In the genomic region with DNA sequence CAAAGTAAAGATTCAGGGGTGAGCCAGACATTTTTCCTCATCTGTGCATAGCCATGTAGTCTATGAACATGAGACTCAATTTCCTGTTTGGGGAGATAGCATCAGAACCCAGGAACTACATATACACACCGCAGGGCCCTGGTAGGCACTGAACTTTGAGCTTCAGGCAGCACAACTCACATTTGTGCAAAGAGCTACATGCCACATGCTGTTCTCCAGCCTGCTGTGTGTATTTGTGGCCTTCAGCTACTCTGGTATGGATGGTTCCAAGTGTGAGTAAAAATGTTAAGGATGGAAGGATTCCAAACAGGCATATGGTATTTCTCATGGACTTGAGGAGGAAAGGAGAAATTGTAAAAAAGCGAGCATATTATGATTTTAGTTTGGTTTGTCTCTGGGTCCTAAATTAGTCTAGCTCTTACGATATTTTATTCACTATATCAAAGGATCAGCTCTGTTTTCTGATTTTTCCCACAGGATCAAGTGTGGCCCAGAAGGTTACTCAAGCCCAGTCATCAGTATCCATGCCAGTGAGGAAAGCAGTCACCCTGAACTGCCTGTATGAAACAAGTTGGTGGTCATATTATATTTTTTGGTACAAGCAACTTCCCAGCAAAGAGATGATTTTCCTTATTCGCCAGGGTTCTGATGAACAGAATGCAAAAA, we compare ENCODE assay signal across 11 cellular contexts.
DNase-seq lines count a peak whose midpoint lies in the region; ATAC-seq and TF ChIP-seq lines count a peak whose summit lies in the region.
"Had no signal": no experiment of that assay in that cellular context is flagged by ENCODE, and none has a peak within 500 bp of the region (broad histone marks: within the 10 kb centered on the region; RNA-seq: fewer than 3 reads in every experiment).

No MANE protein-coding gene starts in this region.

- H3K4me3 Mint-ChIP-seq in activated T-cell treated with anti-CD3 and anti-CD28 coated beads, Interleukin-2, amount 50 U/mL, for 24 hours = peak overlapping the region; percentile 72
- peak overlapping the region; percentile 62 for H3K4me3 Mint-ChIP-seq in activated CD8-positive, alpha-beta T cell treated with anti-CD3 and anti-CD28 coated beads for 36 hours

- H3K27me3 Mint-ChIP-seq in activated T-cell treated with anti-CD3 and anti-CD28 coated beads, Interleukin-2, amount 50 U/mL, for 24 hours = no peaks in the 10 kb centered on the region
- H3K27me3 Mint-ChIP-seq in activated CD8-positive, alpha-beta T cell treated with anti-CD3 and anti-CD28 coated beads for 36 hours = no peaks in the 10 kb centered on the region

- no peak for DNase-seq in activated T-cell treated with anti-CD3 and anti-CD28 coated beads, Interleukin-2, amount 50 U/mL, for 24 hours
- DNase-seq in activated T-cell treated with anti-CD3 and anti-CD28 coated beads for 4 hours (no peak), left ventricle myocardium inferior (no peak), suprapubic skin (ENCODE audit: low spot score in 2 of 2) (no peak), prostate gland (ENCODE audit: low spot score) (no peak)
- peak; percentile 27 for DNase-seq in activated CD8-positive, alpha-beta T cell treated with anti-CD3 and anti-CD28 coated beads for 36 hours
- DNase-seq: ACHN; stimulated activated CD4-positive, alpha-beta T cell treated with anti-CD3 and anti-CD28 coated beads, Interleukin-15, amount 100 ng/mL, for 24 hours had no signal

- TF ChIP-seq POLR2A in suprapubic skin (IDR thresholded peaks at IDR 0.05) (no peak), prostate gland (IDR thresholded peaks at IDR 0.05) (no peak)

- no peak for TF ChIP-seq EP300 in suprapubic skin (IDR thresholded peaks at IDR 0.05)

- peak overlapping the region; percentile 67 for H3K27ac ChIP-seq in left ventricle myocardium inferior (replicated peaks)
- peak overlapping the region; percentile 78 for H3K27ac ChIP-seq in suprapubic skin
- H3K27ac ChIP-seq in prostate gland = peak overlapping the region in 1 of 2 donors; percentile 10

- H3K4me1 Mint-ChIP-seq in activated T-cell treated with anti-CD3 and anti-CD28 coated beads, Interleukin-2, amount 50 U/mL, for 24 hours (ENCODE audit: low read depth) = peaks cover 63% of the 10 kb centered on the region
- peaks cover 49% of the 10 kb centered on the region for H3K4me1 Mint-ChIP-seq in activated CD8-positive, alpha-beta T cell treated with anti-CD3 and anti-CD28 coated beads for 36 hours (ENCODE audit: low read depth)

- intact Hi-C loops in activated CD8-positive, alpha-beta T cell treated with anti-CD3 and anti-CD28 coated beads for 36 hours (cut with micrococcal nuclease) = no loop called here
- intact Hi-C loops in left ventricle myocardium inferior (cut with micrococcal nuclease) = no loop called here
- intact Hi-C loops in prostate gland (cut with DNase I) = no loop called here

- peak overlapping the region; percentile 90 for H3K27ac Mint-ChIP-seq in activated T-cell treated with anti-CD3 and anti-CD28 coated beads, Interleukin-2, amount 50 U/mL, for 24 hours
- peak overlapping the region; percentile 92 for H3K27ac Mint-ChIP-seq in activated CD8-positive, alpha-beta T cell treated with anti-CD3 and anti-CD28 coated beads for 36 hours

- ATAC-seq in activated CD8-positive, alpha-beta T cell treated with anti-CD3 and anti-CD28 coated beads for 36 hours = peak; percentile 18
- ATAC-seq in HG02678 (IDR thresholded peaks at IDR 0.05; ENCODE audit: unreplicated experiment) (no peak), GM21786 (IDR thresholded peaks at IDR 0.05; ENCODE audit: unreplicated experiment) (no peak)
- ATAC-seq: SK-N-SH treated with all-trans-retinoic acid at 6 μM for 48 hours had no signal

- H3K4me1 ChIP-seq in left ventricle myocardium inferior = no peaks in the 10 kb centered on the region
- no peaks in the 10 kb centered on the region for H3K4me1 ChIP-seq in suprapubic skin
- no peaks in the 10 kb centered on the region for H3K4me1 ChIP-seq in prostate gland (replicated peaks)

- H3K9me3 ChIP-seq in left ventricle myocardium inferior (replicated peaks) (no peaks in the 10 kb centered on the region), suprapubic skin (no peaks in the 10 kb centered on the region), prostate gland (no peaks in the 10 kb centered on the region)

- no peak for TF ChIP-seq CTCF in activated CD8-positive, alpha-beta T cell treated with anti-CD3 and anti-CD28 coated beads for 36 hours (IDR thresholded peaks at IDR 0.05)
- TF ChIP-seq CTCF in left ventricle myocardium inferior (IDR thresholded peaks at IDR 0.05; ENCODE audit: borderline replicate concordance) (no peak), suprapubic skin (IDR thresholded peaks at IDR 0.05) (no peak), prostate gland (IDR thresholded peaks at IDR 0.05) (no peak)

- H3K4me3 ChIP-seq in left ventricle myocardium inferior (no peak overlapping the region), suprapubic skin (no peak overlapping the region), prostate gland (no peak overlapping the region)

- no peaks in the 10 kb centered on the region for H3K9me3 Mint-ChIP-seq in activated T-cell treated with anti-CD3 and anti-CD28 coated beads, Interleukin-2, amount 50 U/mL, for 24 hours
- no peaks in the 10 kb centered on the region for H3K9me3 Mint-ChIP-seq in activated CD8-positive, alpha-beta T cell treated with anti-CD3 and anti-CD28 coated beads for 36 hours

- H3K36me3 Mint-ChIP-seq in activated T-cell treated with anti-CD3 and anti-CD28 coated beads, Interleukin-2, amount 50 U/mL, for 24 hours (ENCODE audit: low read depth) = no peaks in the 10 kb centered on the region
- no peaks in the 10 kb centered on the region for H3K36me3 Mint-ChIP-seq in activated CD8-positive, alpha-beta T cell treated with anti-CD3 and anti-CD28 coated beads for 36 hours (ENCODE audit: low read depth)

- WGBS in suprapubic skin = 77% methylated on average over 4 of the region's 4 CpGs
- 58% methylated on average over 4 of the region's 4 CpGs for WGBS in prostate gland

- H3K27me3 ChIP-seq in left ventricle myocardium inferior (ENCODE audit: low read depth) (no peaks in the 10 kb centered on the region), suprapubic skin (no peaks in the 10 kb centered on the region), prostate gland (replicated peaks; ENCODE audit: insufficient read depth) (no peaks in the 10 kb centered on the region)

- no peaks in the 10 kb centered on the region for H3K36me3 ChIP-seq in left ventricle myocardium inferior
- no peaks in the 10 kb centered on the region for H3K36me3 ChIP-seq in suprapubic skin
- H3K36me3 ChIP-seq in prostate gland = no peaks in the 10 kb centered on the region

- CTCF ChIA-PET in activated CD8-positive, alpha-beta T cell treated with anti-CD3 and anti-CD28 coated beads for 36 hours (lab: Charles Lee) = interaction anchor here (1.0 to 2.7 kb wide), 4 partner anchors 10 to 474 kb away, joined by 3 to 12 read pairs (median 9); no protein-coding TSS in a partner anchor

- POLR2A ChIA-PET in activated CD8-positive, alpha-beta T cell treated with anti-CD3 and anti-CD28 coated beads for 36 hours (lab: Charles Lee) = interaction anchor here (0.6 to 1.2 kb wide), 2 partner anchors 42 to 464 kb away, joined by 3 to 4 read pairs; no protein-coding TSS in a partner anchor
